1 cellular context compared by ENCODE assay signal in the genomic region with DNA sequence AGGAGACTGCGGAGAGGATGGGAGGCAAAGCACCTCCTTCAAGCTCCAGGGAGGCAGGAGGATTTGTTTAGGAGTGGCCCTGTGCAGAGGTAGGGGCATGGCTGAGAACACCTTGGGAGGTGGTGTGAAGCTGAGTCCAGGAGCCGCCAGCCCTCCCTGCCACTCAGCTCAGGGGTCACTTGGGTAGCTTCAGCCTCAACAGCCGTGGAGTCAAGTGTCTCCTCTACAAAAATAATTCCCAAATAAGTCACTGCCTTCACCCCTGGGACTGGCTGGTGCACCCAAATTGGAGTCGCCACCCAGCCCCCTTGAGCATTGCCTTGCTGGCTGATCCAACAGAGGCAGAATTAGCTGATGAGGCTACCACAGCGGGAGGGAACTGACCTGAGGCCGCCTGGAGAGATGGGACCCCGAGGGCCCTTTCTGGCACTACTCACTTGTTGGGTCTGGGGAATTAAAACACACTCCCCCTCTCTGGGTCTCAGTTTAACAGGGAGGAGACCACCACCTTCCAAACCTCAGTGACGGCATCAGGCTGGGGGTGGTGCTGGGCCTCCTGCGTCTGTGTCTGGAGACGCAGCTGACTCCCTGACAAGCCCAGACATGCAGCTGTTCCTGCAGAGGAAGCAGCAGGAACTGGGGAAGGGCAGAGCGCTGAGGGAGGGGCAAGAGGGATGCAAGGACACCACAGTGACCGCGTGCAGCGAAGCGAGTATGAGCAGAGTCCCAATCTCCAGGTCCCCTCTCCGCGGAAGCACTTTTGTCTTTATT.
TF ChIP-seq lines count a peak whose summit lies in the region.

No MANE protein-coding gene starts in this region.

TF ChIP-seq in HEK293, 187 proteins besides CTCF, POLR2A, EP300 and RAD21 (continued from another document and continues in another):
- TF ChIP-seq, protein P1, sequence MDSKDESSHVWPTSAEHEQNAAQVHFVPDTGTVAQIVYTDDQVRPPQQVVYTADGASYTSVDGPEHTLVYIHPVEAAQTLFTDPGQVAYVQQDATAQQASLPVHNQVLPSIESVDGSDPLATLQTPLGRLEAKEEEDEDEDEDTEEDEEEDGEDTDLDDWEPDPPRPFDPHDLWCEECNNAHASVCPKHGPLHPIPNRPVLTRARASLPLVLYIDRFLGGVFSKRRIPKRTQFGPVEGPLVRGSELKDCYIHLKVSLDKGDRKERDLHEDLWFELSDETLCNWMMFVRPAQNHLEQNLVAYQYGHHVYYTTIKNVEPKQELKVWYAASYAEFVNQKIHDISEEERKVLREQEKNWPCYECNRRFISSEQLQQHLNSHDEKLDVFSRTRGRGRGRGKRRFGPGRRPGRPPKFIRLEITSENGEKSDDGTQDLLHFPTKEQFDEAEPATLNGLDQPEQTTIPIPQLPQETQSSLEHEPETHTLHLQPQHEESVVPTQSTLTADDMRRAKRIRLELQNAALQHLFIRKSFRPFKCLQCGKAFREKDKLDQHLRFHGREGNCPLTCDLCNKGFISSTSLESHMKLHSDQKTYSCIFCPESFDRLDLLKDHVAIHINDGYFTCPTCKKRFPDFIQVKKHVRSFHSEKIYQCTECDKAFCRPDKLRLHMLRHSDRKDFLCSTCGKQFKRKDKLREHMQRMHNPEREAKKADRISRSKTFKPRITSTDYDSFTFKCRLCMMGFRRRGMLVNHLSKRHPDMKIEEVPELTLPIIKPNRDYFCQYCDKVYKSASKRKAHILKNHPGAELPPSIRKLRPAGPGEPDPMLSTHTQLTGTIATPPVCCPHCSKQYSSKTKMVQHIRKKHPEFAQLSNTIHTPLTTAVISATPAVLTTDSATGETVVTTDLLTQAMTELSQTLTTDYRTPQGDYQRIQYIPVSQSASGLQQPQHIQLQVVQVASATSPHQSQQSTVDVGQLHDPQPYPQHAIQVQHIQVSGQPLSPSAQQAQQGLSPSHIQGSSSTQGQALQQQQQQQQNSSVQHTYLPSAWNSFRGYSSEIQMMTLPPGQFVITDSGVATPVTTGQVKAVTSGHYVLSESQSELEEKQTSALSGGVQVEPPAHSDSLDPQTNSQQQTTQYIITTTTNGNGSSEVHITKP (tag by site-specific recombination; IDR thresholded peaks at IDR 0.05): peak; percentile 53
- peak; percentile 91 for TF ChIP-seq ZEB2 (tag by site-specific recombination; IDR thresholded peaks at IDR 0.05)
- TF ChIP-seq ZNF223 (tag by site-specific recombination; IDR thresholded peaks at IDR 0.05): no peak
- TF ChIP-seq, protein P2, sequence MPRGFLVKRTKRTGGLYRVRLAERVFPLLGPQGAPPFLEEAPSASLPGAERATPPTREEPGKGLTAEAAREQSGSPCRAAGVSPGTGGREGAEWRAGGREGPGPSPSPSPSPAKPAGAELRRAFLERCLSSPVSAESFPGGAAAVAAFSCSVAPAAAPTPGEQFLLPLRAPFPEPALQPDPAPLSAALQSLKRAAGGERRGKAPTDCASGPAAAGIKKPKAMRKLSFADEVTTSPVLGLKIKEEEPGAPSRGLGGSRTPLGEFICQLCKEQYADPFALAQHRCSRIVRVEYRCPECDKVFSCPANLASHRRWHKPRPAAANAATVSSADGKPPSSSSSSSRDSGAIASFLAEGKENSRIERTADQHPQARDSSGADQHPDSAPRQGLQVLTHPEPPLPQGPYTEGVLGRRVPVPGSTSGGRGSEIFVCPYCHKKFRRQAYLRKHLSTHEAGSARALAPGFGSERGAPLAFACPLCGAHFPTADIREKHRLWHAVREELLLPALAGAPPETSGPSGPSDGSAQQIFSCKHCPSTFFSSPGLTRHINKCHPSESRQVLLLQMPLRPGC (tag by site-specific recombination; IDR thresholded peaks at IDR 0.05): peak; percentile 63; the same call in 1 of the 2 replicates
- TF ChIP-seq, protein P3, sequence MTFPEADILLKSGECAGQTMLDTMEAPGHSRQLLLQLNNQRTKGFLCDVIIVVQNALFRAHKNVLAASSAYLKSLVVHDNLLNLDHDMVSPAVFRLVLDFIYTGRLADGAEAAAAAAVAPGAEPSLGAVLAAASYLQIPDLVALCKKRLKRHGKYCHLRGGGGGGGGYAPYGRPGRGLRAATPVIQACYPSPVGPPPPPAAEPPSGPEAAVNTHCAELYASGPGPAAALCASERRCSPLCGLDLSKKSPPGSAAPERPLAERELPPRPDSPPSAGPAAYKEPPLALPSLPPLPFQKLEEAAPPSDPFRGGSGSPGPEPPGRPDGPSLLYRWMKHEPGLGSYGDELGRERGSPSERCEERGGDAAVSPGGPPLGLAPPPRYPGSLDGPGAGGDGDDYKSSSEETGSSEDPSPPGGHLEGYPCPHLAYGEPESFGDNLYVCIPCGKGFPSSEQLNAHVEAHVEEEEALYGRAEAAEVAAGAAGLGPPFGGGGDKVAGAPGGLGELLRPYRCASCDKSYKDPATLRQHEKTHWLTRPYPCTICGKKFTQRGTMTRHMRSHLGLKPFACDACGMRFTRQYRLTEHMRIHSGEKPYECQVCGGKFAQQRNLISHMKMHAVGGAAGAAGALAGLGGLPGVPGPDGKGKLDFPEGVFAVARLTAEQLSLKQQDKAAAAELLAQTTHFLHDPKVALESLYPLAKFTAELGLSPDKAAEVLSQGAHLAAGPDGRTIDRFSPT (tag by site-specific recombination; IDR thresholded peaks at IDR 0.05): peak; percentile 90
- TF ChIP-seq, protein P4, sequence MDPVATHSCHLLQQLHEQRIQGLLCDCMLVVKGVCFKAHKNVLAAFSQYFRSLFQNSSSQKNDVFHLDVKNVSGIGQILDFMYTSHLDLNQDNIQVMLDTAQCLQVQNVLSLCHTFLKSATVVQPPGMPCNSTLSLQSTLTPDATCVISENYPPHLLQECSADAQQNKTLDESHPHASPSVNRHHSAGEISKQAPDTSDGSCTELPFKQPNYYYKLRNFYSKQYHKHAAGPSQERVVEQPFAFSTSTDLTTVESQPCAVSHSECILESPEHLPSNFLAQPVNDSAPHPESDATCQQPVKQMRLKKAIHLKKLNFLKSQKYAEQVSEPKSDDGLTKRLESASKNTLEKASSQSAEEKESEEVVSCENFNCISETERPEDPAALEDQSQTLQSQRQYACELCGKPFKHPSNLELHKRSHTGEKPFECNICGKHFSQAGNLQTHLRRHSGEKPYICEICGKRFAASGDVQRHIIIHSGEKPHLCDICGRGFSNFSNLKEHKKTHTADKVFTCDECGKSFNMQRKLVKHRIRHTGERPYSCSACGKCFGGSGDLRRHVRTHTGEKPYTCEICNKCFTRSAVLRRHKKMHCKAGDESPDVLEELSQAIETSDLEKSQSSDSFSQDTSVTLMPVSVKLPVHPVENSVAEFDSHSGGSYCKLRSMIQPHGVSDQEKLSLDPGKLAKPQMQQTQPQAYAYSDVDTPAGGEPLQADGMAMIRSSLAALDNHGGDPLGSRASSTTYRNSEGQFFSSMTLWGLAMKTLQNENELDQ (tag by site-specific recombination; IDR thresholded peaks at IDR 0.05; ENCODE audit: low read depth): no peak
- TF ChIP-seq ZBTB8A (tag by site-specific recombination; IDR thresholded peaks at IDR 0.05): peak; percentile 32; the same call in 1 of the 2 replicates
- no peak for TF ChIP-seq ZNF626 (tag by site-specific recombination; IDR thresholded peaks at IDR 0.05)
- TF ChIP-seq ZSCAN23 (tag by site-specific recombination; IDR thresholded peaks at IDR 0.05): 0 out of 2 replicates have a peak, but pooled peaks have one; percentile 59
- TF ChIP-seq ZNF585B (tag by site-specific recombination; IDR thresholded peaks at IDR 0.05): no peak
- TF ChIP-seq, protein P5, sequence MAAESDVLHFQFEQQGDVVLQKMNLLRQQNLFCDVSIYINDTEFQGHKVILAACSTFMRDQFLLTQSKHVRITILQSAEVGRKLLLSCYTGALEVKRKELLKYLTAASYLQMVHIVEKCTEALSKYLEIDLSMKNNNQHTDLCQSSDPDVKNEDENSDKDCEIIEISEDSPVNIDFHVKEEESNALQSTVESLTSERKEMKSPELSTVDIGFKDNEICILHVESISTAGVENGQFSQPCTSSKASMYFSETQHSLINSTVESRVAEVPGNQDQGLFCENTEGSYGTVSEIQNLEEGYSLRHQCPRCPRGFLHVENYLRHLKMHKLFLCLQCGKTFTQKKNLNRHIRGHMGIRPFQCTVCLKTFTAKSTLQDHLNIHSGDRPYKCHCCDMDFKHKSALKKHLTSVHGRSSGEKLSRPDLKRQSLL (tag by site-specific recombination; IDR thresholded peaks at IDR 0.05): peak; percentile 75; the same call in 1 of the 2 replicates
- TF ChIP-seq, protein P6, sequence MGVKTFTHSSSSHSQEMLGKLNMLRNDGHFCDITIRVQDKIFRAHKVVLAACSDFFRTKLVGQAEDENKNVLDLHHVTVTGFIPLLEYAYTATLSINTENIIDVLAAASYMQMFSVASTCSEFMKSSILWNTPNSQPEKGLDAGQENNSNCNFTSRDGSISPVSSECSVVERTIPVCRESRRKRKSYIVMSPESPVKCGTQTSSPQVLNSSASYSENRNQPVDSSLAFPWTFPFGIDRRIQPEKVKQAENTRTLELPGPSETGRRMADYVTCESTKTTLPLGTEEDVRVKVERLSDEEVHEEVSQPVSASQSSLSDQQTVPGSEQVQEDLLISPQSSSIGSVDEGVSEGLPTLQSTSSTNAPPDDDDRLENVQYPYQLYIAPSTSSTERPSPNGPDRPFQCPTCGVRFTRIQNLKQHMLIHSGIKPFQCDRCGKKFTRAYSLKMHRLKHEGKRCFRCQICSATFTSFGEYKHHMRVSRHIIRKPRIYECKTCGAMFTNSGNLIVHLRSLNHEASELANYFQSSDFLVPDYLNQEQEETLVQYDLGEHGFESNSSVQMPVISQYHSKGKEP (tag by site-specific recombination; IDR thresholded peaks at IDR 0.05): peak; percentile 97
- TF ChIP-seq SP7 (tag by site-specific recombination; IDR thresholded peaks at IDR 0.05): peak; percentile 85
- TF ChIP-seq SP3 (tag by site-specific recombination; IDR thresholded peaks at IDR 0.05): peak; percentile 29; the same call in 1 of the 2 replicates
- no peak for TF ChIP-seq ZNF785 (tag by site-specific recombination; IDR thresholded peaks at IDR 0.05)
- peak; percentile 87 for TF ChIP-seq ZNF660 (tag by site-specific recombination; IDR thresholded peaks at IDR 0.05)
- TF ChIP-seq, protein P7, sequence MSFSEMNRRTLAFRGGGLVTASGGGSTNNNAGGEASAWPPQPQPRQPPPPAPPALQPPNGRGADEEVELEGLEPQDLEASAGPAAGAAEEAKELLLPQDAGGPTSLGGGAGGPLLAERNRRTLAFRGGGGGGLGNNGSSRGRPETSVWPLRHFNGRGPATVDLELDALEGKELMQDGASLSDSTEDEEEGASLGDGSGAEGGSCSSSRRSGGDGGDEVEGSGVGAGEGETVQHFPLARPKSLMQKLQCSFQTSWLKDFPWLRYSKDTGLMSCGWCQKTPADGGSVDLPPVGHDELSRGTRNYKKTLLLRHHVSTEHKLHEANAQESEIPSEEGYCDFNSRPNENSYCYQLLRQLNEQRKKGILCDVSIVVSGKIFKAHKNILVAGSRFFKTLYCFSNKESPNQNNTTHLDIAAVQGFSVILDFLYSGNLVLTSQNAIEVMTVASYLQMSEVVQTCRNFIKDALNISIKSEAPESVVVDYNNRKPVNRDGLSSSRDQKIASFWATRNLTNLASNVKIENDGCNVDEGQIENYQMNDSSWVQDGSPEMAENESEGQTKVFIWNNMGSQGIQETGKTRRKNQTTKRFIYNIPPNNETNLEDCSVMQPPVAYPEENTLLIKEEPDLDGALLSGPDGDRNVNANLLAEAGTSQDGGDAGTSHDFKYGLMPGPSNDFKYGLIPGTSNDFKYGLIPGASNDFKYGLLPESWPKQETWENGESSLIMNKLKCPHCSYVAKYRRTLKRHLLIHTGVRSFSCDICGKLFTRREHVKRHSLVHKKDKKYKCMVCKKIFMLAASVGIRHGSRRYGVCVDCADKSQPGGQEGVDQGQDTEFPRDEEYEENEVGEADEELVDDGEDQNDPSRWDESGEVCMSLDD (tag by site-specific recombination; IDR thresholded peaks at IDR 0.05): no peak; the same call in 1 of the 2 replicates
- TF ChIP-seq SCRT2 (tag by site-specific recombination; IDR thresholded peaks at IDR 0.05): peak; percentile 57
- TF ChIP-seq ZFHX2 (tag by site-specific recombination; conservative IDR thresholded peaks at IDR 0.05): peak; percentile 54
- no peak for TF ChIP-seq ZNF133 (tag by site-specific recombination; IDR thresholded peaks at IDR 0.05)
- TF ChIP-seq, protein P8, sequence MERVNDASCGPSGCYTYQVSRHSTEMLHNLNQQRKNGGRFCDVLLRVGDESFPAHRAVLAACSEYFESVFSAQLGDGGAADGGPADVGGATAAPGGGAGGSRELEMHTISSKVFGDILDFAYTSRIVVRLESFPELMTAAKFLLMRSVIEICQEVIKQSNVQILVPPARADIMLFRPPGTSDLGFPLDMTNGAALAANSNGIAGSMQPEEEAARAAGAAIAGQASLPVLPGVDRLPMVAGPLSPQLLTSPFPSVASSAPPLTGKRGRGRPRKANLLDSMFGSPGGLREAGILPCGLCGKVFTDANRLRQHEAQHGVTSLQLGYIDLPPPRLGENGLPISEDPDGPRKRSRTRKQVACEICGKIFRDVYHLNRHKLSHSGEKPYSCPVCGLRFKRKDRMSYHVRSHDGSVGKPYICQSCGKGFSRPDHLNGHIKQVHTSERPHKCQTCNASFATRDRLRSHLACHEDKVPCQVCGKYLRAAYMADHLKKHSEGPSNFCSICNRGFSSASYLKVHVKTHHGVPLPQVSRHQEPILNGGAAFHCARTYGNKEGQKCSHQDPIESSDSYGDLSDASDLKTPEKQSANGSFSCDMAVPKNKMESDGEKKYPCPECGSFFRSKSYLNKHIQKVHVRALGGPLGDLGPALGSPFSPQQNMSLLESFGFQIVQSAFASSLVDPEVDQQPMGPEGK (tag by site-specific recombination; IDR thresholded peaks at IDR 0.05): peak; percentile 96
- no peak for TF ChIP-seq ZNF792 (tag by site-specific recombination; IDR thresholded peaks at IDR 0.05)
- TF ChIP-seq ZBTB21 (tag by site-specific recombination; IDR thresholded peaks at IDR 0.05): peak; percentile 80
- no peak for TF ChIP-seq ZNF776 (tag by site-specific recombination; IDR thresholded peaks at IDR 0.05; ENCODE audit: borderline replicate concordance)
- TF ChIP-seq ZNF426 (tag by site-specific recombination; IDR thresholded peaks at IDR 0.05): no peak
- no peak for TF ChIP-seq ZNF621 (tag by site-specific recombination; IDR thresholded peaks at IDR 0.05)
- TF ChIP-seq, protein P9, sequence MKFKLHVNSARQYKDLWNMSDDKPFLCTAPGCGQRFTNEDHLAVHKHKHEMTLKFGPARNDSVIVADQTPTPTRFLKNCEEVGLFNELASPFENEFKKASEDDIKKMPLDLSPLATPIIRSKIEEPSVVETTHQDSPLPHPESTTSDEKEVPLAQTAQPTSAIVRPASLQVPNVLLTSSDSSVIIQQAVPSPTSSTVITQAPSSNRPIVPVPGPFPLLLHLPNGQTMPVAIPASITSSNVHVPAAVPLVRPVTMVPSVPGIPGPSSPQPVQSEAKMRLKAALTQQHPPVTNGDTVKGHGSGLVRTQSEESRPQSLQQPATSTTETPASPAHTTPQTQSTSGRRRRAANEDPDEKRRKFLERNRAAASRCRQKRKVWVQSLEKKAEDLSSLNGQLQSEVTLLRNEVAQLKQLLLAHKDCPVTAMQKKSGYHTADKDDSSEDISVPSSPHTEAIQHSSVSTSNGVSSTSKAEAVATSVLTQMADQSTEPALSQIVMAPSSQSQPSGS (tag by site-specific recombination; IDR thresholded peaks at IDR 0.05; ENCODE audit: low read depth): peak; percentile 27; the same call in 1 of the 2 replicates
